Comparison of ENCODE assay signal across 9 cellular contexts in genomic region chr14:49641697-49642129, GRCh38. TPM values are rescaled to one million over a fixed set of nuclear protein-coding genes. Genes with fewer than 3 reads are reported as not detected.
DNase-seq lines count a peak whose midpoint lies in the region; ATAC-seq, FAIRE-seq and TF ChIP-seq lines count a peak whose summit lies in the region.
"Had no signal": no experiment of that assay in that cellular context is flagged by ENCODE, and none has a peak within 500 bp of the region (broad histone marks: within the 10 kb centered on the region; RNA-seq: fewer than 3 reads in every experiment).

No MANE protein-coding gene starts in this region.

- no peaks in the 10 kb centered on the region for H3K9me3 Mint-ChIP-seq in CD8-positive, alpha-beta T cell
- no peaks in the 10 kb centered on the region for H3K9me3 Mint-ChIP-seq in astrocyte (ENCODE audit: unreplicated experiment)

- peaks cover 40% of the 10 kb centered on the region for H3K79me2 ChIP-seq in astrocyte (ENCODE audit: insufficient read depth, low read length)

- DNase-seq in CD8-positive, alpha-beta T cell = no peak
- DNase-seq in HuH-7 (ENCODE audit: low spot score) (peak; percentile 56), astrocyte (ENCODE audit: low read depth) (peak; percentile 49), head of caudate nucleus (no peak)
- no peak for DNase-seq in activated T-cell treated with anti-CD3 and anti-CD28 coated beads, Interleukin-2, amount 50 U/mL, for 48 hours
- DNase-seq in effector memory CD4-positive, alpha-beta T cell = no peak
- DNase-seq: NCI-H187 treated with DMSO at 0.1 percent for 48 hours had no signal

- ATAC-seq in CD8-positive, alpha-beta T cell = no peak
- no peak for ATAC-seq in HG03196 (IDR thresholded peaks at IDR 0.05; ENCODE audit: unreplicated experiment)

- peaks cover 54% of the 10 kb centered on the region for H3K4me1 Mint-ChIP-seq in CD8-positive, alpha-beta T cell (ENCODE audit: low read depth)
- peaks cover 22% of the 10 kb centered on the region for H3K4me1 Mint-ChIP-seq in astrocyte (ENCODE audit: low read depth, unreplicated experiment)

- no peaks in the 10 kb centered on the region for H3K36me3 ChIP-seq in CD8-positive, alpha-beta T cell (ENCODE audit: insufficient read depth, low read length)
- peaks cover 12% of the 10 kb centered on the region for H3K36me3 ChIP-seq in astrocyte (ENCODE audit: insufficient read depth, low read length)
- no peaks in the 10 kb centered on the region for H3K36me3 ChIP-seq in mucosa of stomach (ENCODE audit: control insufficient read depth, insufficient read depth, low read length)
- H3K36me3 ChIP-seq in effector memory CD4-positive, alpha-beta T cell (ENCODE audit: control insufficient read depth, insufficient read depth, low read length) = no peaks in the 10 kb centered on the region

- H3K9me3 ChIP-seq in CD8-positive, alpha-beta T cell (ENCODE audit: low read length) = no peaks in the 10 kb centered on the region
- H3K9me3 ChIP-seq in astrocyte (ENCODE audit: insufficient read depth, low read depth, low read length) = no peaks in the 10 kb centered on the region
- H3K9me3 ChIP-seq in mucosa of stomach (ENCODE audit: control insufficient read depth, low read length) = no peaks in the 10 kb centered on the region
- H3K9me3 ChIP-seq in effector memory CD4-positive, alpha-beta T cell (ENCODE audit: control insufficient read depth, low read length) = no peaks in the 10 kb centered on the region

- H3K27ac ChIP-seq in CD8-positive, alpha-beta T cell (ENCODE audit: low read depth, low read length) = no peak overlapping the region
- H3K27ac ChIP-seq in astrocyte (ENCODE audit: low read depth, low read length) = no peak overlapping the region
- H3K27ac ChIP-seq in effector memory CD4-positive, alpha-beta T cell (ENCODE audit: insufficient read depth, low read length, poor library complexity, severe bottlenecking) = no peak overlapping the region

- peak overlapping the region; percentile 76 for H3K27ac Mint-ChIP-seq in CD8-positive, alpha-beta T cell
- H3K27ac Mint-ChIP-seq in astrocyte (ENCODE audit: unreplicated experiment) = peak overlapping the region; percentile 2

- no peaks in the 10 kb centered on the region for H3K27me3 Mint-ChIP-seq in CD8-positive, alpha-beta T cell (ENCODE audit: low read depth)
- no peaks in the 10 kb centered on the region for H3K27me3 Mint-ChIP-seq in astrocyte (ENCODE audit: low read depth, unreplicated experiment)

- no peak for TF ChIP-seq CTCF in CD8-positive, alpha-beta T cell (IDR thresholded peaks at IDR 0.05)
- no peak for TF ChIP-seq CTCF in astrocyte (IDR thresholded peaks at IDR 0.05; ENCODE audit: insufficient read depth, low read depth, low read length)

- H3K4me3 ChIP-seq in CD8-positive, alpha-beta T cell (ENCODE audit: low read depth, low read length) = no peak overlapping the region
- H3K4me3 ChIP-seq in astrocyte (ENCODE audit: insufficient read depth, low read depth, low read length) (no peak overlapping the region), mucosa of stomach (ENCODE audit: low read length) (no peak overlapping the region)
- H3K4me3 ChIP-seq in effector memory CD4-positive, alpha-beta T cell (ENCODE audit: insufficient read depth, low read depth, low read length, poor library complexity, severe bottlenecking) = no peak overlapping the region

- H3K4me1 ChIP-seq in CD8-positive, alpha-beta T cell (ENCODE audit: insufficient read depth, low read length) = peaks cover 6% of the 10 kb centered on the region
- peaks cover 7% of the 10 kb centered on the region for H3K4me1 ChIP-seq in astrocyte (ENCODE audit: insufficient read depth, low read length)
- H3K4me1 ChIP-seq in mucosa of stomach (ENCODE audit: control insufficient read depth, insufficient read depth, low read length) = peaks cover 38% of the 10 kb centered on the region
- peaks cover 4% of the 10 kb centered on the region for H3K4me1 ChIP-seq in effector memory CD4-positive, alpha-beta T cell (ENCODE audit: control insufficient read depth, insufficient read depth, low read length, poor library complexity, severe bottlenecking)

- CTCF ChIA-PET in CD8-positive, alpha-beta T cell (lab: Charles Lee) = no interaction called here

- peaks cover 54% of the 10 kb centered on the region for H4K20me1 ChIP-seq in astrocyte (ENCODE audit: insufficient read depth, low read length)

- H3K36me3 Mint-ChIP-seq in CD8-positive, alpha-beta T cell = peaks cover 31% of the 10 kb centered on the region
- peaks cover 10% of the 10 kb centered on the region for H3K36me3 Mint-ChIP-seq in astrocyte (ENCODE audit: low read depth, unreplicated experiment)

- intact Hi-C loops in CD8-positive, alpha-beta T cell (cut with DNase I, micrococcal nuclease) = no loop called here
- intact Hi-C loops in head of caudate nucleus (cut with DNase I) = no loop called here

- H3K4me2 ChIP-seq in astrocyte (ENCODE audit: low read length) = peak overlapping the region; percentile 11

- no peak overlapping the region for H2AFZ ChIP-seq in astrocyte (ENCODE audit: low read depth, low read length)

- H3K9ac ChIP-seq in astrocyte (ENCODE audit: low read length) (no peak overlapping the region), mucosa of stomach (ENCODE audit: low read length) (peak overlapping the region; percentile 61)

- no peak overlapping the region for H3K4me3 Mint-ChIP-seq in CD8-positive, alpha-beta T cell
- H3K4me3 Mint-ChIP-seq in astrocyte (ENCODE audit: unreplicated experiment) = no peak overlapping the region

- FAIRE-seq in astrocyte (lab: Jason Lieb, UNC) = no peak

- H3K27me3 ChIP-seq in CD8-positive, alpha-beta T cell (ENCODE audit: insufficient read depth, low read length) = no peaks in the 10 kb centered on the region
- no peaks in the 10 kb centered on the region for H3K27me3 ChIP-seq in astrocyte (ENCODE audit: insufficient read depth, low read length)
- H3K27me3 ChIP-seq in mucosa of stomach (ENCODE audit: control insufficient read depth, insufficient read depth, low read length) = no peaks in the 10 kb centered on the region
- H3K27me3 ChIP-seq in effector memory CD4-positive, alpha-beta T cell (replicated peaks; ENCODE audit: control insufficient read depth, insufficient read depth, low read length, poor library complexity, severe bottlenecking) = no peaks in the 10 kb centered on the region

- POLR2A ChIA-PET in CD8-positive, alpha-beta T cell (lab: Charles Lee) = interaction anchor here (1.6 to 2.1 kb wide), 2 partner anchors 21 to 126 kb away, joined by 3 to 4 read pairs; partner anchors contain the start of genes KLHDC2, MGAT2 and RPL36AL

RNA-seq across cellular contexts. Expression of gene DNAAF2, which starts 6.7 kb away (rescaled TPM):
- total RNA-seq in CD8-positive, alpha-beta T cell = 10 to 100 TPM in 1 of 2 experiments, 1 to 10 TPM in 1; 9.3 to 11.7 TPM
- 8.7 and 10.7 TPM in 2 replicates for total RNA-seq in astrocyte

RNA-seq across cellular contexts. Expression of gene MGAT2, which starts 21.1 kb away (rescaled TPM):
- 10 to 100 TPM; 22.6 to 24.0 TPM for total RNA-seq in CD8-positive, alpha-beta T cell
- total RNA-seq in astrocyte = 55.5 and 56.0 TPM in 2 replicates

RNA-seq across cellular contexts. Expression of gene RPL36AL, which starts 21.3 kb away (rescaled TPM):
- total RNA-seq in CD8-positive, alpha-beta T cell = 100 to 1,000 TPM; 302 to 318 TPM
- total RNA-seq in astrocyte = 166 and 194 TPM in 2 replicates

RNA-seq across cellular contexts. Expression of gene LRR1, which starts 43.0 kb away (rescaled TPM):
- total RNA-seq in CD8-positive, alpha-beta T cell = 1 to 10 TPM; 6.2 to 7.3 TPM
- total RNA-seq in astrocyte = 9.9 and 10.0 TPM in 2 replicates

RNA-seq across cellular contexts. Expression of gene POLE2, which starts 46.3 kb away (rescaled TPM):
- total RNA-seq in CD8-positive, alpha-beta T cell = under 1 TPM; 0.33 to 0.79 TPM
- 2.0 and 3.0 TPM in 2 replicates for total RNA-seq in astrocyte

Comparison
In these comparisons a context has a peak if more than half of its experiments do, and no peak if none do; other contexts are left out.
1. DNase-seq: peak in HuH-7 (single experiment) and astrocyte (single experiment); none in CD8-positive, alpha-beta T cell (0 of 7), head of caudate nucleus (0 of 42), activated T-cell treated with anti-CD3 and anti-CD28 coated beads, Interleukin-2, amount 50 U/mL, for 48 hours (0 of 2) and effector memory CD4-positive, alpha-beta T cell (0 of 3).